ENCODE assay signal across 8 cellular contexts in the genomic region with DNA sequence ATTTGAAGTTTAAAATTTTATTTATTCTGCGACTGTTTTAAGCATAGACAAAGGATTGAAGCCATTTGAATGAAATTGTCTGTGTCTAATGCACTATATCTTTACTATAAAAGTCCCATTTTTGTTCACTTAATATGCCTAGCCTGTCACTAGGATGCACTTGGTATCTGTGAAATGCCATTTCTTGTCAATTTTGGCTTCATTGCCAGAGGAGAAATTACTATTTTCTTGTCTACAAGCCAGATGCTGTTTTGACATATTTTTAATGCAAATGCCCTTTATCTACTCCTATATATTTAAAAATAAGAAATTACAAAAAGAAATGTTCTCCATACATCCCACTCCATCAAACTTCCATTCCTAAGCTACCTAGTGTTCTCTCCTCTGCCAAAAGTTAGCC.
"Had no signal": no experiment of that assay in that cellular context is flagged by ENCODE, and none has a peak within 500 bp of the region (broad histone marks: within the 10 kb centered on the region; RNA-seq: fewer than 3 reads in every experiment).

No MANE protein-coding gene starts in this region.

- H3K36me3 ChIP-seq: HAP-1 had no signal

- H3K27ac ChIP-seq: GM23248 had no signal

- DNase-seq: GM23248, GOT3, H7, H9, HCEC 1CT, HFFc6 had no signal

- H3K4me1 ChIP-seq: HAP-1 had no signal

- H3K4me3 ChIP-seq: GM23248, GM23338, HAP-1 had no signal

- H3K9me3 ChIP-seq: HAP-1 had no signal

- H2AFZ ChIP-seq: GM23248, GM23338 had no signal

- H3K9ac ChIP-seq: GM23248 had no signal

- H3K4me2 ChIP-seq: GM23338 had no signal
